33 cellular contexts compared by ENCODE assay signal in the genomic region with DNA sequence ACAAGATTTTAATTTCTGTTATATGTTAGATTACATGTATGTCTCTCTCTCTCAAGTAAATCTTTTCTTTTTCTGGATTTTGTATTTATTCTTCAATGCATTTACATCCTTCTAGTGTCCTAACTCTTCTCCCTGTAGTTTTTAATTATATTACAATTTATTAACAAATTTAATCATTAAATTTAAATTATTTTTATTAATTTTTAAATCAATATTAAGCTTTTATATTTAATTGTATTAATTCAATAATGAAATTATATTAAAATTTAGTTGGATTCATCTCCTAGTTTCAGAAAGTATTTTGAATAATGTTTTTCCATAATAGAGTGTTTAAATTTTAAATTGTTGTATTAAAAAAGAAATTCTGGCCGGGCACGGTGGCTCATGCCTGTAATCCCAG.
"Had no signal": no experiment of that assay in that cellular context is flagged by ENCODE, and none has a peak within 500 bp of the region (broad histone marks: within the 10 kb centered on the region; RNA-seq: fewer than 3 reads in every experiment).

No MANE protein-coding gene starts in this region.

- H3K4me1 Mint-ChIP-seq: activated T-helper 17 cell treated with anti-CD3 and anti-CD28 coated beads, Interleukin-2, amount 50 U/mL, for 72 hours; central memory CD8-positive, alpha-beta T cell; T-helper 17 cell had no signal

- H3K4me3 Mint-ChIP-seq: activated CD8-positive, alpha-beta T cell treated with anti-CD3 and anti-CD28 coated beads for 36 hours; activated naive CD8-positive, alpha-beta T cell; activated T-cell treated with anti-CD3 and anti-CD28 coated beads, Interleukin-2, amount 50 U/mL, for 4 hours; activated T-helper 17 cell treated with anti-CD3 and anti-CD28 coated beads, Interleukin-2, amount 50 U/mL, for 72 hours; central memory CD8-positive, alpha-beta T cell; effector memory CD8-positive, alpha-beta T cell; T-helper 17 cell; T-helper 2 cell treated with Interferon-gamma antibody and Interleukin-4, amounts not matched to agents 5 μg/mL and 100 μg/mL, for 36 hours had no signal

- H3K27me3 ChIP-seq: brain microvascular endothelial cell, esophagus squamous epithelium, gastrocnemius medialis, heart left ventricle, hepatocyte had no signal

- H3K4me3 ChIP-seq: esophagus squamous epithelium, gastrocnemius medialis, heart left ventricle, hepatocyte had no signal

- H3K36me3 Mint-ChIP-seq: activated naive CD8-positive, alpha-beta T cell had no signal

- FAIRE-seq: astrocyte, bronchial epithelial cell, endothelial cell of umbilical vein had no signal

- H3K27ac Mint-ChIP-seq: activated CD8-positive, alpha-beta T cell treated with anti-CD3 and anti-CD28 coated beads for 36 hours; activated naive CD8-positive, alpha-beta T cell; activated T-helper 17 cell treated with anti-CD3 and anti-CD28 coated beads, Interleukin-2, amount 50 U/mL, for 72 hours; effector memory CD8-positive, alpha-beta T cell; T-helper 17 cell; T-helper 2 cell treated with Interferon-gamma antibody and Interleukin-4, amounts not matched to agents 5 μg/mL and 100 μg/mL, for 36 hours had no signal

- H3K9me3 Mint-ChIP-seq: activated CD8-positive, alpha-beta T cell treated with anti-CD3 and anti-CD28 coated beads for 36 hours; activated T-cell treated with anti-CD3 and anti-CD28 coated beads, Interleukin-2, amount 50 U/mL, for 4 hours; activated T-helper 17 cell treated with anti-CD3 and anti-CD28 coated beads, Interleukin-2, amount 50 U/mL, for 72 hours; central memory CD8-positive, alpha-beta T cell; effector memory CD8-positive, alpha-beta T cell; T-helper 2 cell treated with Interferon-gamma antibody and Interleukin-4, amounts not matched to agents 5 μg/mL and 100 μg/mL, for 36 hours had no signal

- DNase-seq: activated CD4-positive, alpha-beta T cell treated with anti-CD3 and anti-CD28 coated beads for 48 hours; activated CD4-positive, alpha-beta T cell treated with anti-CD3 and anti-CD28 coated beads, Interleukin-2, amount 50 U/mL, for 1 hour; activated CD4-positive, alpha-beta T cell treated with anti-CD3 and anti-CD28 coated beads, Interleukin-2, amount 50 U/mL, for 48 hours; activated CD8-positive, alpha-beta memory T cell treated with anti-CD3 and anti-CD28 coated beads for 24 hours; activated CD8-positive, alpha-beta T cell treated with anti-CD3 and anti-CD28 coated beads for 36 hours; activated effector memory CD4-positive, alpha-beta T cell treated with Interleukin-2 at 50 U/mL for 16 hours; activated gamma-delta T cell treated with Interleukin-2 at 50 U/mL for 16 hours; activated naive CD4-positive, alpha-beta T cell treated with anti-CD3 and anti-CD28 coated beads, Interleukin-2, amount 50 U/mL, for 16 hours; activated naive CD4-positive, alpha-beta T cell treated with Interleukin-2 at 50 U/mL for 16 hours; activated T-cell treated with anti-CD3 and anti-CD28 coated beads, Interleukin-2, amount 50 U/mL, for 4 hours; amniotic stem cell; anterior cingulate cortex; brain microvascular endothelial cell; cortex of kidney; dermis blood vessel endothelial cell; effector CD4-positive, alpha-beta T cell; effector memory CD8-positive, alpha-beta T cell; esophagus squamous epithelium; gastrocnemius medialis; glutamatergic neuron; heart left ventricle; T-helper 1 cell; T-helper 17 cell; T1000 had no signal

- H3K9me3 ChIP-seq: esophagus squamous epithelium, gastrocnemius medialis, heart left ventricle had no signal

- H3K27ac ChIP-seq: brain microvascular endothelial cell, epithelial cell of prostate, esophagus squamous epithelium, gastrocnemius medialis, heart left ventricle, hepatocyte had no signal

- H3K27me3 Mint-ChIP-seq: activated naive CD8-positive, alpha-beta T cell; activated T-helper 17 cell treated with anti-CD3 and anti-CD28 coated beads, Interleukin-2, amount 50 U/mL, for 72 hours; central memory CD8-positive, alpha-beta T cell; effector memory CD8-positive, alpha-beta T cell; T-helper 17 cell had no signal

- H3K4me1 ChIP-seq: esophagus squamous epithelium, gastrocnemius medialis, heart left ventricle had no signal

- H3K36me3 ChIP-seq: brain microvascular endothelial cell, esophagus squamous epithelium, gastrocnemius medialis had no signal

- ATAC-seq: activated CD8-positive, alpha-beta T cell treated with anti-CD3 and anti-CD28 coated beads for 36 hours; activated T-cell treated with anti-CD3 and anti-CD28 coated beads, Interleukin-2, amount 50 U/mL, for 4 hours; activated T-helper 17 cell treated with anti-CD3 and anti-CD28 coated beads, Interleukin-2, amount 50 U/mL, for 72 hours; effector memory CD8-positive, alpha-beta T cell; gastrocnemius medialis; heart left ventricle; T-helper 17 cell had no signal
